In genomic region chr22:25235547-25236290, GRCh38 we compare ENCODE assay signal across 9 cellular contexts. TPM values are rescaled to one million over a fixed set of nuclear protein-coding genes. Genes with fewer than 3 reads are reported as not detected.
A peak's percentile ranks its signal among the peaks of the same experiment; 100 is the strongest.
DNase-seq lines count a peak whose midpoint lies in the region; ATAC-seq and TF ChIP-seq lines count a peak whose summit lies in the region.
"Had no signal": no experiment of that assay in that cellular context is flagged by ENCODE, and none has a peak within 500 bp of the region (broad histone marks: within the 10 kb centered on the region; RNA-seq: fewer than 3 reads in every experiment).

No MANE protein-coding gene starts in this region.

- TF ChIP-seq CTCF in HCT116 (IDR thresholded peaks at IDR 0.05 in 2 of 3, conservative IDR thresholded peaks at IDR 0.05 in 1 of 3; ENCODE audit: borderline replicate concordance in 1 of 3, insufficient read depth in 1 of 3, low read depth in 2 of 3, low read length in 2 of 3) (peak; percentile 80 to 83 (median 81)), choroid plexus epithelial cell (conservative IDR thresholded peaks at IDR 0.05; ENCODE audit: low read depth, low read length) (peak; percentile 67)

- RAD21 ChIA-PET in HCT116 (lab: Charles Lee; ENCODE audit: low non-redundant PET in 1 of 2, low total read pairs in 2 of 2, uncharacterized antibody in 2 of 2, unreplicated experiment in 2 of 2), result interaction anchor here in 1 of 2 experiments (0.6 kb wide), 1 partner anchor 226 kb away, joined by 7 read pairs; no protein-coding TSS in a partner anchor

- no TSS peak for BruUV-seq in HCT116 (replicated peaks; lab: Mats Ljungman, UMichigan)

- CTCF ChIA-PET in HCT116 (lab: Charles Lee), result interaction anchor here (0.8 to 2.4 kb wide), 4 partner anchors 33 to 537 kb away, joined by 3 to 22 read pairs (median 4); no protein-coding TSS in a partner anchor

- peak overlapping the region; percentile 55 for H3K4me2 ChIP-seq in HCT116 (ENCODE audit: low read length)

- no peak overlapping the region for H3K27ac ChIP-seq in HCT116 (ENCODE audit: low read depth, low read length)
- H3K27ac ChIP-seq: SK-N-MC had no signal

- intact Hi-C loops in HCT116 (cut with micrococcal nuclease), result loop anchor here (1.0 to 5.0 kb wide), 4 partner anchors 98 to 542 kb away; no protein-coding TSS in a partner anchor

- DNase-seq in COLO829 (ENCODE audit: low spot score), result peak; percentile 93
- DNase-seq in HCT116 (ENCODE audit: low read depth, low spot score), result peak; percentile 84
- peak; percentile 43 for DNase-seq in NCI-H226
- peak; percentile 26 to 31 for DNase-seq in activated CD4-positive, alpha-beta T cell treated with anti-CD3 and anti-CD28 coated beads for 4 hours
- DNase-seq in choroid plexus epithelial cell (ENCODE audit: low read depth), result peak; percentile 80
- DNase-seq in left kidney (ENCODE audit: low read depth, low spot score), result peak; percentile 93
- DNase-seq in stimulated activated CD4-positive, alpha-beta T cell treated with anti-CD3 and anti-CD28 coated beads, Interleukin-4, amount 100 ng/mL, for 48 hours (ENCODE audit: low read depth in 2 of 2), result peak; percentile 73 to 74

- H3K4me3 ChIP-seq in HCT116 (replicated peaks in 1 of 2; ENCODE audit: low read depth in 1 of 2, low read length in 2 of 2) (0 out of 4 replicates have a peak overlapping the region, but pooled peaks of 1 of the 2 experiments have one; percentile 14), choroid plexus epithelial cell (ENCODE audit: low read depth, low read length) (no peak overlapping the region)
- H3K4me3 ChIP-seq: SK-N-MC had no signal

- no peak overlapping the region for H3K9ac ChIP-seq in HCT116 (ENCODE audit: low read length)

- peak; percentile 91 for TF ChIP-seq RAD21 in HCT116 (IDR thresholded peaks at IDR 0.05; ENCODE audit: low read depth)

- H3K36me3 ChIP-seq in HCT116 (ENCODE audit: control insufficient read depth in 1 of 2, insufficient read depth in 2 of 2, low read length in 2 of 2), result no peaks in the 10 kb centered on the region

- H2AFZ ChIP-seq in HCT116 (ENCODE audit: low read depth, low read length, poor library complexity, severe bottlenecking), result peak overlapping the region; percentile 85

- TF ChIP-seq POLR2A in HCT116 (IDR thresholded peaks at IDR 0.05; ENCODE audit: borderline replicate concordance, extremely low read depth, insufficient read depth, insufficient read length), result no peak

- H3K79me2 ChIP-seq in HCT116 (ENCODE audit: insufficient read depth, low read length), result no peaks in the 10 kb centered on the region

- POLR2A ChIA-PET in HCT116 (lab: Charles Lee), result no interaction called here

- ATAC-seq in HCT116 (peak; percentile 100), HG02571 (IDR thresholded peaks at IDR 0.05; ENCODE audit: unreplicated experiment) (no peak)

- H3K9me2 ChIP-seq in HCT116 (ENCODE audit: insufficient read depth), result no peaks in the 10 kb centered on the region

- 0 out of 2 replicates have a peak, but pooled peaks cover 3% of the 10 kb centered on the region for H3K27me3 ChIP-seq in HCT116 (ENCODE audit: insufficient read depth, low read length)

- H3K9me3 ChIP-seq in HCT116 (ENCODE audit: control insufficient read depth in 1 of 2, insufficient read depth in 1 of 2, low read depth in 1 of 2, low read length in 2 of 2), result no peaks in the 10 kb centered on the region

- peaks cover 0 to 4% of the 10 kb centered on the region in 2 experiments; a peak in 1 of 4 replicates for H3K4me1 ChIP-seq in HCT116 (ENCODE audit: control insufficient read depth in 1 of 2, insufficient read depth in 2 of 2, low read length in 2 of 2)

- no peaks in the 10 kb centered on the region for H4K20me1 ChIP-seq in HCT116 (ENCODE audit: insufficient read depth)

TF ChIP-seq in HCT116, 20 proteins besides CTCF, POLR2A, EP300 and RAD21:
- TF ChIP-seq SRF (IDR thresholded peaks at IDR 0.05; ENCODE audit: low read depth), result no peak
- no peak for TF ChIP-seq YY1 (IDR thresholded peaks at IDR 0.05; ENCODE audit: extremely low read depth, insufficient replicate concordance, low read depth, low read length)
- no peak for TF ChIP-seq ZNF274 (IDR thresholded peaks at IDR 0.05; ENCODE audit: low read depth, low read length)
- no peak for TF ChIP-seq SIN3A (IDR thresholded peaks at IDR 0.05; ENCODE audit: low read depth)
- TF ChIP-seq EGR1 (IDR thresholded peaks at IDR 0.05; ENCODE audit: low read depth), result 0 out of 2 replicates have a peak, but pooled peaks have one; percentile 22
- TF ChIP-seq EZH2 (IDR thresholded peaks at IDR 0.05), result no peak
- TF ChIP-seq JUND (IDR thresholded peaks at IDR 0.05), result no peak
- TF ChIP-seq CBX3 (IDR thresholded peaks at IDR 0.05; ENCODE audit: low read depth), result no peak
- TF ChIP-seq, protein P1, sequence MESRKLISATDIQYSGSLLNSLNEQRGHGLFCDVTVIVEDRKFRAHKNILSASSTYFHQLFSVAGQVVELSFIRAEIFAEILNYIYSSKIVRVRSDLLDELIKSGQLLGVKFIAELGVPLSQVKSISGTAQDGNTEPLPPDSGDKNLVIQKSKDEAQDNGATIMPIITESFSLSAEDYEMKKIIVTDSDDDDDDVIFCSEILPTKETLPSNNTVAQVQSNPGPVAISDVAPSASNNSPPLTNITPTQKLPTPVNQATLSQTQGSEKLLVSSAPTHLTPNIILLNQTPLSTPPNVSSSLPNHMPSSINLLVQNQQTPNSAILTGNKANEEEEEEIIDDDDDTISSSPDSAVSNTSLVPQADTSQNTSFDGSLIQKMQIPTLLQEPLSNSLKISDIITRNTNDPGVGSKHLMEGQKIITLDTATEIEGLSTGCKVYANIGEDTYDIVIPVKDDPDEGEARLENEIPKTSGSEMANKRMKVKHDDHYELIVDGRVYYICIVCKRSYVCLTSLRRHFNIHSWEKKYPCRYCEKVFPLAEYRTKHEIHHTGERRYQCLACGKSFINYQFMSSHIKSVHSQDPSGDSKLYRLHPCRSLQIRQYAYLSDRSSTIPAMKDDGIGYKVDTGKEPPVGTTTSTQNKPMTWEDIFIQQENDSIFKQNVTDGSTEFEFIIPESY (IDR thresholded peaks at IDR 0.05; ENCODE audit: extremely low read depth, insufficient replicate concordance, low read length), result no peak
- no peak for TF ChIP-seq ATF3 (IDR thresholded peaks at IDR 0.05)
- TF ChIP-seq SP1 (IDR thresholded peaks at IDR 0.05; ENCODE audit: low read depth), result peak; percentile 83
- TF ChIP-seq FOSL1 (IDR thresholded peaks at IDR 0.05; ENCODE audit: low read depth), result no peak

RNA-seq across cellular contexts. Expression of gene CRYBB2, which starts 16.3 kb away (rescaled TPM):
- total RNA-seq in HCT116 (2021; ENCODE audit: unreplicated experiment), result not detected
- polyA plus RNA-seq in HCT116 (2012), result 0.14 TPM in 1 of 2 replicates, not detected in the other

RNA-seq across cellular contexts. Expression of gene CRYBB3, which starts 36.1 kb away (rescaled TPM):
- 0.64 TPM for total RNA-seq in HCT116 (2021; ENCODE audit: unreplicated experiment)
- 0.38 and 0.42 TPM in 2 replicates for polyA plus RNA-seq in HCT116 (2012)

Comparison
In these comparisons a context has a peak if more than half of its experiments do, and no peak if none do; other contexts are left out.
1. DNase-seq: peak in every context shown above with its lines; median percentile 93 in COLO829; 93 in left kidney; 84 in HCT116; 80 in choroid plexus epithelial cell; 74 in stimulated activated CD4-positive, alpha-beta T cell treated with anti-CD3 and anti-CD28 coated beads, Interleukin-4, amount 100 ng/mL, for 48 hours; 43 in NCI-H226; 28 in activated CD4-positive, alpha-beta T cell treated with anti-CD3 and anti-CD28 coated beads for 4 hours.